In genomic region chr6:32116674-32117073, GRCh38 we compare ENCODE assay signal across 11 cellular contexts. TPM values are rescaled to one million over a fixed set of nuclear protein-coding genes. Genes with fewer than 3 reads are reported as not detected.
DNase-seq lines count a peak whose midpoint lies in the region; ATAC-seq, FAIRE-seq and TF ChIP-seq lines count a peak whose summit lies in the region.
"Had no signal": no experiment of that assay in that cellular context is flagged by ENCODE, and none has a peak within 500 bp of the region (broad histone marks: within the 10 kb centered on the region; RNA-seq: fewer than 3 reads in every experiment).

No MANE protein-coding gene starts in this region.

- H3K36me3 ChIP-seq in smooth muscle cell (ENCODE audit: low read depth), result no peaks in the 10 kb centered on the region

- H3F3A ChIP-seq in smooth muscle cell (ENCODE audit: low read depth), result peaks cover 7% of the 10 kb centered on the region

- H3K4me1 ChIP-seq in smooth muscle cell (ENCODE audit: low read depth), result no peaks in the 10 kb centered on the region

- no peaks in the 10 kb centered on the region for H3K9me3 ChIP-seq in smooth muscle cell (replicated peaks; ENCODE audit: low read depth)

- no peak overlapping the region for H3K4me3 ChIP-seq in LNCaP clone FGC (ENCODE audit: low read depth, low read length)
- no peak overlapping the region for H3K4me3 ChIP-seq in dorsolateral prefrontal cortex
- H3K4me3 ChIP-seq in smooth muscle cell, result no peak overlapping the region

- no peak for ATAC-seq in GM19463 (IDR thresholded peaks at IDR 0.05; ENCODE audit: unreplicated experiment)

- DNase-seq in NCI-H82 (lab: John Stamatoyannopoulos, UW) (peak; percentile 76), NCI-H82 treated with DMSO at 0.1 percent for 48 hours (lab: John Stamatoyannopoulos, UW; ENCODE audit: unreplicated experiment) (no peak), LNCaP clone FGC (ENCODE audit: low read depth) (no peak), dorsolateral prefrontal cortex (no peak), smooth muscle cell (lab: John Stamatoyannopoulos, UW; ENCODE audit: unreplicated experiment) (no peak), H54 (ENCODE audit: insufficient read length, low spot score) (no peak), RPMI8226 (no peak)
- DNase-seq: activated CD4-positive, CD25-positive, alpha-beta regulatory T cell; cerebellar nuclear complex had no signal

- intact Hi-C loops in dorsolateral prefrontal cortex (cut with DNase I), result loop anchor here (5.0 to 10.0 kb wide), 4 partner anchors 36 to 678 kb away; partner anchors contain the start of genes PPT2 (in 1 of the 2) and PRRT1 (in 1 of the 2)

- no peak for FAIRE-seq in H54 (lab: Jason Lieb, UNC)

- H3K9ac ChIP-seq in smooth muscle cell (ENCODE audit: low read depth), result no peak overlapping the region

- H3K27me3 ChIP-seq in dorsolateral prefrontal cortex (no peaks in the 10 kb centered on the region), smooth muscle cell (ENCODE audit: low read depth) (no peaks in the 10 kb centered on the region)

- H3K27ac ChIP-seq in dorsolateral prefrontal cortex, result peak overlapping the region in 3 of 59 donors; percentile 9 to 35 (median 11)
- no peak overlapping the region for H3K27ac ChIP-seq in smooth muscle cell (ENCODE audit: low read depth)
- H3K27ac ChIP-seq: C4-2B had no signal

- TF ChIP-seq CTCF in LNCaP clone FGC (IDR thresholded peaks at IDR 0.05; ENCODE audit: control insufficient read depth, extremely low read depth, insufficient read depth), result peak; percentile 41; the same call in 1 of the 2 replicates
- TF ChIP-seq CTCF in dorsolateral prefrontal cortex (IDR thresholded peaks at IDR 0.05 in 54 of 56, conservative IDR thresholded peaks at IDR 0.05 in 2 of 56; ENCODE audit: low read depth in 1 of 56, partially characterized antibody in 56 of 56), result peak in 42 of 56 donors; percentile 13 to 57 (median 29)
- peak; percentile 30 for TF ChIP-seq CTCF in smooth muscle cell (IDR thresholded peaks at IDR 0.05; ENCODE audit: borderline replicate concordance, insufficient read depth, poor library complexity, severe bottlenecking)

- WGBS in smooth muscle cell (ENCODE audit: low lambda C conversion rate), result 95% methylated on average over 7 of the region's 7 CpGs

- H3K79me2 ChIP-seq in smooth muscle cell (ENCODE audit: low read depth), result no peaks in the 10 kb centered on the region

- H4K20me1 ChIP-seq in smooth muscle cell (ENCODE audit: low read depth), result no peaks in the 10 kb centered on the region

- TF ChIP-seq POLR2A in H54 (IDR thresholded peaks at IDR 0.05; ENCODE audit: low read depth, low read length), result no peak

- no peak overlapping the region for H2AFZ ChIP-seq in smooth muscle cell (ENCODE audit: low read depth)

- no peak overlapping the region for H3K4me2 ChIP-seq in smooth muscle cell

RNA-seq across cellular contexts. Expression of gene TNXB, which starts 7.5 kb away (rescaled TPM):
- total RNA-seq in dorsolateral prefrontal cortex (10 to 100 TPM; 10.8 to 47.8 (median 25.8) TPM), smooth muscle cell (1.1 and 1.8 TPM in 2 replicates)
- polyA plus RNA-seq in smooth muscle cell, result 1.1 and 4.3 TPM in 2 replicates

RNA-seq across cellular contexts. Expression of gene ATF6B, which starts 11.4 kb away (rescaled TPM):
- total RNA-seq in dorsolateral prefrontal cortex (100 to 1,000 TPM in 8 of 120 experiments, 10 to 100 TPM in 112; 61.3 to 117 (median 80.7) TPM), smooth muscle cell (22.2 and 23.0 TPM in 2 replicates)
- 22.5 and 39.8 TPM in 2 replicates for polyA plus RNA-seq in smooth muscle cell

RNA-seq across cellular contexts. Expression of gene FKBPL, which starts 13.4 kb away (rescaled TPM):
- total RNA-seq in dorsolateral prefrontal cortex (1 to 10 TPM; 2.2 to 8.2 (median 5.4) TPM), smooth muscle cell (5.3 and 6.5 TPM in 2 replicates)
- 5.4 and 7.7 TPM in 2 replicates for polyA plus RNA-seq in smooth muscle cell

RNA-seq across cellular contexts. Expression of gene PRRT1, which starts 35.1 kb away (rescaled TPM):
- total RNA-seq in dorsolateral prefrontal cortex (100 to 1,000 TPM in 2 of 120 experiments, 10 to 100 TPM in 118; 29.0 to 121 (median 64.1) TPM), smooth muscle cell (0.94 TPM in 1 of 2 replicates, not detected in the other)
- 1.4 and 3.3 TPM in 2 replicates for polyA plus RNA-seq in smooth muscle cell

RNA-seq across cellular contexts. Expression of gene PPT2, which starts 37.3 kb away (rescaled TPM):
- total RNA-seq in dorsolateral prefrontal cortex (10 to 100 TPM; 21.2 to 55.9 (median 31.2) TPM), smooth muscle cell (13.3 and 17.5 TPM in 2 replicates)
- 15.7 and 17.8 TPM in 2 replicates for polyA plus RNA-seq in smooth muscle cell
